1 cellular context compared by ENCODE assay signal in the genomic region with DNA sequence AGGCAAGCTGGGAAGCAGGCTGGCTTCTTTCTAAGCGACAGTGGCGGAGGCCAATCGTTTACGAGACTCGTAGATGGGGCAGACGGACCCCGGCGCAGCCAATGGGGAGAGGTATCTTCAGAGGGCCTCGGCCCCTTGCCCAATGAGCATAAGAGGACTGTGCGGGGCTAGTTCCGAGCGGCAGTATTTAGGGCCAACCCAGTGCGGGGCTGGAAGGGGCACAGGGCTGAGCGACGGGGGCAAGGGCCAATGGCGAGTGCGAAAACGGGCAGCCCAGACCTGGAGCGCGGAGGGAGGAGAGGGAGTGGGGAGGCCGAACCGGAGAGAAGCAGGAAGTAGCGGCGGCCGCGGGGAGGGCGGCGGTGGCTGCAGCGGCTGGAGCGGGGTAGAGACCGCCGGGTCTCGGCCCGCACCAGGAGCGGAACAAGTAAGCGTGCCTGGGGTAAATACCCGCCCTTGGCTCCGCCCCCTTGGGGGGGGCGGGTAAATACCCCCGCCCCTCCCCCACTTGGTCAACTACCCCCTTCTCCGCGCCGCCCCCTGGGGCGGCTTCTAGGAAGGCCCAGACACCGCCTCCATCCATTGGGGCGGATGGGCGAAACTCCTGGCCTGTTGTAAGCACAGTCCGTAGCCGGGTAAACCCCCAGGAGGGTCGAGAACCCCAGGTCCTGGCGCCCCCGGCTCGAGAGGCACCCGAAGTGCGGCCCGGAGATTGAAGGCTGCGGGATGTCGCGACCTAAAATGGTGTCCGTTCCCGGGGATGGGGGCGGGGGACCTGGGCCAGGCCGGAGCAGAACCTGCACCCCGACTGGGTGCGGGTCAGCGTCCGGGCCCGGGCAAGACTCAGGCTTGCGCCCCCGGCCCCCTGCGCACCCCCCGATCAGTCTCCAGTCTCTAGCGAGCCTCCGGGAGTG.
TF ChIP-seq lines count a peak whose summit lies in the region.

A gene with protein sequence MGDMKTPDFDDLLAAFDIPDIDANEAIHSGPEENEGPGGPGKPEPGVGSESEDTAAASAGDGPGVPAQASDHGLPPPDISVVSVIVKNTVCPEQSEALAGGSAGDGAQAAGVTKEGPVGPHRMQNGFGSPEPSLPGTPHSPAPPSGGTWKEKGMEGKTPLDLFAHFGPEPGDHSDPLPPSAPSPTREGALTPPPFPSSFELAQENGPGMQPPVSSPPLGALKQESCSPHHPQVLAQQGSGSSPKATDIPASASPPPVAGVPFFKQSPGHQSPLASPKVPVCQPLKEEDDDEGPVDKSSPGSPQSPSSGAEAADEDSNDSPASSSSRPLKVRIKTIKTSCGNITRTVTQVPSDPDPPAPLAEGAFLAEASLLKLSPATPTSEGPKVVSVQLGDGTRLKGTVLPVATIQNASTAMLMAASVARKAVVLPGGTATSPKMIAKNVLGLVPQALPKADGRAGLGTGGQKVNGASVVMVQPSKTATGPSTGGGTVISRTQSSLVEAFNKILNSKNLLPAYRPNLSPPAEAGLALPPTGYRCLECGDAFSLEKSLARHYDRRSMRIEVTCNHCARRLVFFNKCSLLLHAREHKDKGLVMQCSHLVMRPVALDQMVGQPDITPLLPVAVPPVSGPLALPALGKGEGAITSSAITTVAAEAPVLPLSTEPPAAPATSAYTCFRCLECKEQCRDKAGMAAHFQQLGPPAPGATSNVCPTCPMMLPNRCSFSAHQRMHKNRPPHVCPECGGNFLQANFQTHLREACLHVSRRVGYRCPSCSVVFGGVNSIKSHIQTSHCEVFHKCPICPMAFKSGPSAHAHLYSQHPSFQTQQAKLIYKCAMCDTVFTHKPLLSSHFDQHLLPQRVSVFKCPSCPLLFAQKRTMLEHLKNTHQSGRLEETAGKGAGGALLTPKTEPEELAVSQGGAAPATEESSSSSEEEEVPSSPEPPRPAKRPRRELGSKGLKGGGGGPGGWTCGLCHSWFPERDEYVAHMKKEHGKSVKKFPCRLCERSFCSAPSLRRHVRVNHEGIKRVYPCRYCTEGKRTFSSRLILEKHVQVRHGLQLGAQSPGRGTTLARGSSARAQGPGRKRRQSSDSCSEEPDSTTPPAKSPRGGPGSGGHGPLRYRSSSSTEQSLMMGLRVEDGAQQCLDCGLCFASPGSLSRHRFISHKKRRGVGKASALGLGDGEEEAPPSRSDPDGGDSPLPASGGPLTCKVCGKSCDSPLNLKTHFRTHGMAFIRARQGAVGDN (plus strand): TSS at position 331 of the 914 bp plus-strand sequence. CDS start 3,993 bp downstream, outside the sequence.

TF ChIP-seq in HepG2, 621 proteins besides CTCF, POLR2A, EP300 and RAD21 (continued from another document and continues in another):
- TF ChIP-seq, protein P1, sequence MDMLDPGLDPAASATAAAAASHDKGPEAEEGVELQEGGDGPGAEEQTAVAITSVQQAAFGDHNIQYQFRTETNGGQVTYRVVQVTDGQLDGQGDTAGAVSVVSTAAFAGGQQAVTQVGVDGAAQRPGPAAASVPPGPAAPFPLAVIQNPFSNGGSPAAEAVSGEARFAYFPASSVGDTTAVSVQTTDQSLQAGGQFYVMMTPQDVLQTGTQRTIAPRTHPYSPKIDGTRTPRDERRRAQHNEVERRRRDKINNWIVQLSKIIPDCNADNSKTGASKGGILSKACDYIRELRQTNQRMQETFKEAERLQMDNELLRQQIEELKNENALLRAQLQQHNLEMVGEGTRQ (IDR thresholded peaks at IDR 0.05; ENCODE audit: low read depth, low read length) = no peak
- TF ChIP-seq, protein P1 (CRISPR knock-in tag; IDR thresholded peaks at IDR 0.05; ENCODE audit: borderline replicate concordance) = no peak
- no peak for TF ChIP-seq ETV6 (CRISPR knock-in tag; conservative IDR thresholded peaks at IDR 0.05)
- peak; percentile 66; the same call in 1 of the 2 replicates for TF ChIP-seq PHF20 (CRISPR knock-in tag; IDR thresholded peaks at IDR 0.05)
- TF ChIP-seq, protein P2, sequence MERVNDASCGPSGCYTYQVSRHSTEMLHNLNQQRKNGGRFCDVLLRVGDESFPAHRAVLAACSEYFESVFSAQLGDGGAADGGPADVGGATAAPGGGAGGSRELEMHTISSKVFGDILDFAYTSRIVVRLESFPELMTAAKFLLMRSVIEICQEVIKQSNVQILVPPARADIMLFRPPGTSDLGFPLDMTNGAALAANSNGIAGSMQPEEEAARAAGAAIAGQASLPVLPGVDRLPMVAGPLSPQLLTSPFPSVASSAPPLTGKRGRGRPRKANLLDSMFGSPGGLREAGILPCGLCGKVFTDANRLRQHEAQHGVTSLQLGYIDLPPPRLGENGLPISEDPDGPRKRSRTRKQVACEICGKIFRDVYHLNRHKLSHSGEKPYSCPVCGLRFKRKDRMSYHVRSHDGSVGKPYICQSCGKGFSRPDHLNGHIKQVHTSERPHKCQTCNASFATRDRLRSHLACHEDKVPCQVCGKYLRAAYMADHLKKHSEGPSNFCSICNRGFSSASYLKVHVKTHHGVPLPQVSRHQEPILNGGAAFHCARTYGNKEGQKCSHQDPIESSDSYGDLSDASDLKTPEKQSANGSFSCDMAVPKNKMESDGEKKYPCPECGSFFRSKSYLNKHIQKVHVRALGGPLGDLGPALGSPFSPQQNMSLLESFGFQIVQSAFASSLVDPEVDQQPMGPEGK (CRISPR knock-in tag; IDR thresholded peaks at IDR 0.05) = peak; percentile 90
- TF ChIP-seq, protein P3, sequence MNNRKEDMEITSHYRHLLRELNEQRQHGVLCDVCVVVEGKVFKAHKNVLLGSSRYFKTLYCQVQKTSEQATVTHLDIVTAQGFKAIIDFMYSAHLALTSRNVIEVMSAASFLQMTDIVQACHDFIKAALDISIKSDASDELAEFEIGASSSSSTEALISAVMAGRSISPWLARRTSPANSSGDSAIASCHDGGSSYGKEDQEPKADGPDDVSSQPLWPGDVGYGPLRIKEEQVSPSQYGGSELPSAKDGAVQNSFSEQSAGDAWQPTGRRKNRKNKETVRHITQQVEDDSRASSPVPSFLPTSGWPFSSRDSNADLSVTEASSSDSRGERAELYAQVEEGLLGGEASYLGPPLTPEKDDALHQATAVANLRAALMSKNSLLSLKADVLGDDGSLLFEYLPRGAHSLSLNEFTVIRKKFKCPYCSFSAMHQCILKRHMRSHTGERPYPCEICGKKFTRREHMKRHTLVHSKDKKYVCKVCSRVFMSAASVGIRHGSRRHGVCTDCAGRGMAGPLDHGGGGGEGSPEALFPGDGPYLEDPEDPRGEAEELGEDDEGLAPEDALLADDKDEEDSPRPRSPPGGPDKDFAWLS (CRISPR knock-in tag; IDR thresholded peaks at IDR 0.05; ENCODE audit: borderline replicate concordance) = no peak
- TF ChIP-seq, protein P4, sequence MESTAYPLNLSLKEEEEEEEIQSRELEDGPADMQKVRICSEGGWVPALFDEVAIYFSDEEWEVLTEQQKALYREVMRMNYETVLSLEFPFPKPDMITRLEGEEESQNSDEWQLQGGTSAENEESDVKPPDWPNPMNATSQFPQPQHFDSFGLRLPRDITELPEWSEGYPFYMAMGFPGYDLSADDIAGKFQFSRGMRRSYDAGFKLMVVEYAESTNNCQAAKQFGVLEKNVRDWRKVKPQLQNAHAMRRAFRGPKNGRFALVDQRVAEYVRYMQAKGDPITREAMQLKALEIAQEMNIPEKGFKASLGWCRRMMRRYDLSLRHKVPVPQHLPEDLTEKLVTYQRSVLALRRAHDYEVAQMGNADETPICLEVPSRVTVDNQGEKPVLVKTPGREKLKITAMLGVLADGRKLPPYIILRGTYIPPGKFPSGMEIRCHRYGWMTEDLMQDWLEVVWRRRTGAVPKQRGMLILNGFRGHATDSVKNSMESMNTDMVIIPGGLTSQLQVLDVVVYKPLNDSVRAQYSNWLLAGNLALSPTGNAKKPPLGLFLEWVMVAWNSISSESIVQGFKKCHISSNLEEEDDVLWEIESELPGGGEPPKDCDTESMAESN (CRISPR knock-in tag; conservative IDR thresholded peaks at IDR 0.05) = no peak
- peak; percentile 74; the same call in 1 of the 2 replicates for TF ChIP-seq HOXD1 (CRISPR knock-in tag; IDR thresholded peaks at IDR 0.05)
- TF ChIP-seq ZNF660 (CRISPR knock-in tag; IDR thresholded peaks at IDR 0.05; ENCODE audit: borderline replicate concordance, low read depth) = no peak
- peak; percentile 94 for TF ChIP-seq ELF1 (CRISPR knock-in tag; IDR thresholded peaks at IDR 0.05)
- peak; percentile 63 for TF ChIP-seq YY1 (IDR thresholded peaks at IDR 0.05; ENCODE audit: insufficient read depth, insufficient replicate concordance, low read depth, low read length)
- no peak for TF ChIP-seq CCDC6 (CRISPR knock-in tag; IDR thresholded peaks at IDR 0.05)
- no peak for TF ChIP-seq ZNF446 (CRISPR knock-in tag; IDR thresholded peaks at IDR 0.05)
- TF ChIP-seq, protein P5, sequence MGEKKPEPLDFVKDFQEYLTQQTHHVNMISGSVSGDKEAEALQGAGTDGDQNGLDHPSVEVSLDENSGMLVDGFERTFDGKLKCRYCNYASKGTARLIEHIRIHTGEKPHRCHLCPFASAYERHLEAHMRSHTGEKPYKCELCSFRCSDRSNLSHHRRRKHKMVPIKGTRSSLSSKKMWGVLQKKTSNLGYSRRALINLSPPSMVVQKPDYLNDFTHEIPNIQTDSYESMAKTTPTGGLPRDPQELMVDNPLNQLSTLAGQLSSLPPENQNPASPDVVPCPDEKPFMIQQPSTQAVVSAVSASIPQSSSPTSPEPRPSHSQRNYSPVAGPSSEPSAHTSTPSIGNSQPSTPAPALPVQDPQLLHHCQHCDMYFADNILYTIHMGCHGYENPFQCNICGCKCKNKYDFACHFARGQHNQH (CRISPR knock-in tag; IDR thresholded peaks at IDR 0.05) = no peak; the same call in 1 of the 2 replicates
- no peak for TF ChIP-seq DNMT1 (CRISPR knock-in tag; IDR thresholded peaks at IDR 0.05)
- TF ChIP-seq ZNF703 (CRISPR knock-in tag; IDR thresholded peaks at IDR 0.05; ENCODE audit: borderline replicate concordance) = no peak
- no peak for TF ChIP-seq FOSL2 (CRISPR knock-in tag; IDR thresholded peaks at IDR 0.05)
- TF ChIP-seq, protein P6, sequence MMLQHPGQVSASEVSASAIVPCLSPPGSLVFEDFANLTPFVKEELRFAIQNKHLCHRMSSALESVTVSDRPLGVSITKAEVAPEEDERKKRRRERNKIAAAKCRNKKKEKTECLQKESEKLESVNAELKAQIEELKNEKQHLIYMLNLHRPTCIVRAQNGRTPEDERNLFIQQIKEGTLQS (CRISPR knock-in tag; IDR thresholded peaks at IDR 0.05) = no peak; the same call in 1 of the 2 replicates
- peak; percentile 51 for TF ChIP-seq ETV5 (CRISPR knock-in tag; IDR thresholded peaks at IDR 0.05; ENCODE audit: borderline replicate concordance)
- TF ChIP-seq, protein P7, sequence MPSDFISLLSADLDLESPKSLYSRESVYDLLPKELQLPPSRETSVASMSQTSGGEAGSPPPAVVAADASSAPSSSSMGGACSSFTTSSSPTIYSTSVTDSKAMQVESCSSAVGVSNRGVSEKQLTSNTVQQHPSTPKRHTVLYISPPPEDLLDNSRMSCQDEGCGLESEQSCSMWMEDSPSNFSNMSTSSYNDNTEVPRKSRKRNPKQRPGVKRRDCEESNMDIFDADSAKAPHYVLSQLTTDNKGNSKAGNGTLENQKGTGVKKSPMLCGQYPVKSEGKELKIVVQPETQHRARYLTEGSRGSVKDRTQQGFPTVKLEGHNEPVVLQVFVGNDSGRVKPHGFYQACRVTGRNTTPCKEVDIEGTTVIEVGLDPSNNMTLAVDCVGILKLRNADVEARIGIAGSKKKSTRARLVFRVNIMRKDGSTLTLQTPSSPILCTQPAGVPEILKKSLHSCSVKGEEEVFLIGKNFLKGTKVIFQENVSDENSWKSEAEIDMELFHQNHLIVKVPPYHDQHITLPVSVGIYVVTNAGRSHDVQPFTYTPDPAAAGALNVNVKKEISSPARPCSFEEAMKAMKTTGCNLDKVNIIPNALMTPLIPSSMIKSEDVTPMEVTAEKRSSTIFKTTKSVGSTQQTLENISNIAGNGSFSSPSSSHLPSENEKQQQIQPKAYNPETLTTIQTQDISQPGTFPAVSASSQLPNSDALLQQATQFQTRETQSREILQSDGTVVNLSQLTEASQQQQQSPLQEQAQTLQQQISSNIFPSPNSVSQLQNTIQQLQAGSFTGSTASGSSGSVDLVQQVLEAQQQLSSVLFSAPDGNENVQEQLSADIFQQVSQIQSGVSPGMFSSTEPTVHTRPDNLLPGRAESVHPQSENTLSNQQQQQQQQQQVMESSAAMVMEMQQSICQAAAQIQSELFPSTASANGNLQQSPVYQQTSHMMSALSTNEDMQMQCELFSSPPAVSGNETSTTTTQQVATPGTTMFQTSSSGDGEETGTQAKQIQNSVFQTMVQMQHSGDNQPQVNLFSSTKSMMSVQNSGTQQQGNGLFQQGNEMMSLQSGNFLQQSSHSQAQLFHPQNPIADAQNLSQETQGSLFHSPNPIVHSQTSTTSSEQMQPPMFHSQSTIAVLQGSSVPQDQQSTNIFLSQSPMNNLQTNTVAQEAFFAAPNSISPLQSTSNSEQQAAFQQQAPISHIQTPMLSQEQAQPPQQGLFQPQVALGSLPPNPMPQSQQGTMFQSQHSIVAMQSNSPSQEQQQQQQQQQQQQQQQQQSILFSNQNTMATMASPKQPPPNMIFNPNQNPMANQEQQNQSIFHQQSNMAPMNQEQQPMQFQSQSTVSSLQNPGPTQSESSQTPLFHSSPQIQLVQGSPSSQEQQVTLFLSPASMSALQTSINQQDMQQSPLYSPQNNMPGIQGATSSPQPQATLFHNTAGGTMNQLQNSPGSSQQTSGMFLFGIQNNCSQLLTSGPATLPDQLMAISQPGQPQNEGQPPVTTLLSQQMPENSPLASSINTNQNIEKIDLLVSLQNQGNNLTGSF (CRISPR knock-in tag; IDR thresholded peaks at IDR 0.05) = no peak
- TF ChIP-seq MIXL1 (CRISPR knock-in tag; IDR thresholded peaks at IDR 0.05) = no peak
- TF ChIP-seq SRSF4 (IDR thresholded peaks at IDR 0.05; ENCODE audit: low read depth, low read length, poor library complexity, severe bottlenecking) = no peak
- no peak for TF ChIP-seq MATR3 (CRISPR knock-in tag; IDR thresholded peaks at IDR 0.05)
- TF ChIP-seq ZNF816 (CRISPR knock-in tag; IDR thresholded peaks at IDR 0.05; ENCODE audit: borderline replicate concordance) = no peak
- peak; percentile 50 for TF ChIP-seq TEAD3 (CRISPR knock-in tag; optimal IDR thresholded peaks at IDR 0.05; ENCODE audit: borderline replicate concordance)
- TF ChIP-seq, protein P8, sequence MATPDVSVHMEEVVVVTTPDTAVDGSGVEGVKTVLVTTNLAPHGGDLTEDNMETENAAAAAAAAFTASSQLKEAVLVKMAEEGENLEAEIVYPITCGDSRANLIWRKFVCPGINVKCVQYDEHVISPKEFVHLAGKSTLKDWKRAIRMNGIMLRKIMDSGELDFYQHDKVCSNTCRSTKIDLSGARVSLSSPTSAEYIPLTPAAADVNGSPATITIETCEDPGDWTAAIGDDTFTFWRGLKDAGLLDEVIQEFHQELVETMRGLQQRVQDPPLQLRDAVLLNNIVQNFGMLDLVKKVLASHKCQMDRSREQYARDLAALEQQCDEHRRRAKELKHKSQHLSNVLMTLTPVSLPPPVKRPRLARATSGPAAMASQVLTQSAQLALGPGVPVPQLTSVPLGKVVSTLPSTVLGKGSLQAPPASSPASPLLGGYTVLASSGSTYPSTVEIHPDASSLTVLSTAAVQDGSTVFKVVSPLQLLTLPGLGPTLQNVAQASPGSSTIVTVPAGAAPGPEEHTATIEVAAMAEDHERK (CRISPR knock-in tag; IDR thresholded peaks at IDR 0.05; ENCODE audit: low read depth) = no peak; the same call in 1 of the 2 replicates
- TF ChIP-seq BCL6 (CRISPR knock-in tag; IDR thresholded peaks at IDR 0.05) = 0 out of 2 replicates have a peak, but pooled peaks have one; percentile 15
